Comparison of ENCODE assay signal across 18 cellular contexts in genomic region chr15:43118829-43119228, GRCh38.
DNase-seq lines count a peak whose midpoint lies in the region; ATAC-seq lines count a peak whose summit lies in the region.
"Had no signal": no experiment of that assay in that cellular context is flagged by ENCODE, and none has a peak within 500 bp of the region (broad histone marks: within the 10 kb centered on the region; RNA-seq: fewer than 3 reads in every experiment).

No MANE protein-coding gene starts in this region.

- H3K4me3 Mint-ChIP-seq in stimulated activated memory B cell treated with anti-CD40 and anti-IgM and Interleukin-4, amounts not matched to agents 10 μg/mL and 1 μg/mL and 100 μg/mL, for 72 hours = no peak overlapping the region
- H3K4me3 Mint-ChIP-seq: effector memory CD8-positive, alpha-beta T cell; nephron progenitor cell had no signal

- no peaks in the 10 kb centered on the region for H3K27me3 Mint-ChIP-seq in stimulated activated memory B cell treated with anti-CD40 and anti-IgM and Interleukin-4, amounts not matched to agents 10 μg/mL and 1 μg/mL and 100 μg/mL, for 72 hours

- peak; percentile 28 for DNase-seq in NCI-H82 treated with DMSO at 0.1 percent for 48 hours (lab: John Stamatoyannopoulos, UW; ENCODE audit: unreplicated experiment)
- DNase-seq in nucleus accumbens (lab: John Stamatoyannopoulos, UW) = no peak
- DNase-seq in NOMO-1 treated with dmso at 0.1 percent for 144 hours (lab: John Stamatoyannopoulos, UW; ENCODE audit: unreplicated experiment) = no peak
- DNase-seq in GM03348 (ENCODE audit: low spot score) = no peak
- DNase-seq: activated CD4-positive, alpha-beta T cell treated with anti-CD3 and anti-CD28 coated beads, Interleukin-2, amount 50 U/mL, for 4 hours; activated naive CD4-positive, alpha-beta T cell treated with Interleukin-2 at 50 U/mL for 16 hours; anterior cingulate cortex; effector memory CD8-positive, alpha-beta T cell; GF-D8; heart left ventricle; KG1; mammary epithelial cell; NCI-H2081 treated with DMSO at 0.1 percent for 48 hours; nephron progenitor cell; psoas muscle had no signal

- ATAC-seq in GM18870 (IDR thresholded peaks at IDR 0.05; ENCODE audit: unreplicated experiment) = peak; percentile 55
- ATAC-seq in HG02763 (IDR thresholded peaks at IDR 0.05; ENCODE audit: unreplicated experiment) = peak; percentile 48
- peak; percentile 59 for ATAC-seq in stimulated activated memory B cell treated with anti-CD40 and anti-IgM and Interleukin-4, amounts not matched to agents 10 μg/mL and 1 μg/mL and 100 μg/mL, for 72 hours
- ATAC-seq: effector memory CD8-positive, alpha-beta T cell; heart left ventricle; psoas muscle had no signal

- peaks cover 30% of the 10 kb centered on the region for H3K4me1 Mint-ChIP-seq in stimulated activated memory B cell treated with anti-CD40 and anti-IgM and Interleukin-4, amounts not matched to agents 10 μg/mL and 1 μg/mL and 100 μg/mL, for 72 hours

- H3K27ac Mint-ChIP-seq in stimulated activated memory B cell treated with anti-CD40 and anti-IgM and Interleukin-4, amounts not matched to agents 10 μg/mL and 1 μg/mL and 100 μg/mL, for 72 hours = peak overlapping the region; percentile 66
- H3K27ac Mint-ChIP-seq: effector memory CD8-positive, alpha-beta T cell; nephron progenitor cell had no signal

- H3K9me3 Mint-ChIP-seq in stimulated activated memory B cell treated with anti-CD40 and anti-IgM and Interleukin-4, amounts not matched to agents 10 μg/mL and 1 μg/mL and 100 μg/mL, for 72 hours = no peaks in the 10 kb centered on the region
- H3K9me3 Mint-ChIP-seq: effector memory CD8-positive, alpha-beta T cell had no signal

- H3K36me3 Mint-ChIP-seq in stimulated activated memory B cell treated with anti-CD40 and anti-IgM and Interleukin-4, amounts not matched to agents 10 μg/mL and 1 μg/mL and 100 μg/mL, for 72 hours = no peaks in the 10 kb centered on the region
